26 cellular contexts compared by ENCODE assay signal in the genomic region with DNA sequence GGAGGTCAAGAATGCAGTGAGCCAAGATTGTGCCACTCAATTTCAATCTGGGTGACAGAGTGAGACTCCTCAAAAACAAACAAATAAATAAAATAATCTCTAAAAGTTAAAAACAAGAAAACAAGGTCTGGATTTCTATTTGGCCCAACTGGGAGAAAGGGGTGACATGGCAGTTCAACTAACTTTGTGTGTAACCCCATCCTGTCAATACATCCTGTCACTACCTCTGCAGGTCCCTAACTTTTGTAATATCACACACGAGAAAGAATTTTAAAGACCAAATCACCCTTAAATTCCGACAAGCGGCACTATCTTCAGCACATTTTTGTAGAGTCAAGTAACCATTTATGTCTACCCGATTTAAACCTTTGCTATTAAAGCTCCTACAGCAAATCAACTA. TPM values are rescaled to one million over a fixed set of nuclear protein-coding genes. Genes with fewer than 3 reads are reported as not detected.
DNase-seq lines count a peak whose midpoint lies in the region; ATAC-seq, FAIRE-seq and TF ChIP-seq lines count a peak whose summit lies in the region.
"Had no signal": no experiment of that assay in that cellular context is flagged by ENCODE, and none has a peak within 500 bp of the region (broad histone marks: within the 10 kb centered on the region; RNA-seq: fewer than 3 reads in every experiment).

No MANE protein-coding gene starts in this region.

- H3K27me3 Mint-ChIP-seq in activated CD8-positive, alpha-beta memory T cell treated with anti-CD3 and anti-CD28 coated beads, Interleukin-2, amount 10 ng/mL, durations not matched to agents 7 days and 5 days: no peaks in the 10 kb centered on the region
- H3K27me3 Mint-ChIP-seq in WTC11 (ENCODE audit: low read depth) (no peaks in the 10 kb centered on the region), memory B cell (no peaks in the 10 kb centered on the region)
- H3K27me3 Mint-ChIP-seq: activated CD4-positive, alpha-beta T cell treated with anti-CD3 and anti-CD28 coated beads for 36 hours; stimulated activated memory B cell treated with anti-CD40 and anti-IgM and Interleukin-4, amounts not matched to agents 10 μg/mL and 1 μg/mL and 100 μg/mL, for 72 hours had no signal

- peaks cover 30% of the 10 kb centered on the region for H3K36me3 Mint-ChIP-seq in activated CD8-positive, alpha-beta memory T cell treated with anti-CD3 and anti-CD28 coated beads, Interleukin-2, amount 10 ng/mL, durations not matched to agents 7 days and 5 days
- H3K36me3 Mint-ChIP-seq in WTC11 (peaks cover 36% of the 10 kb centered on the region), memory B cell (peaks cover 2% of the 10 kb centered on the region)

- H3K27me3 ChIP-seq in thymus (ENCODE audit: control insufficient read depth, insufficient read depth): no peaks in the 10 kb centered on the region
- no peaks in the 10 kb centered on the region for H3K27me3 ChIP-seq in small intestine (ENCODE audit: control insufficient read depth in 2 of 2, insufficient read depth in 2 of 2, low read length in 2 of 2)
- H3K27me3 ChIP-seq: thyroid gland had no signal

- POLR2A ChIA-PET in WTC11 (lab: Charles Lee): no interaction called here

- FAIRE-seq in small intestine (lab: Jason Lieb, UNC): no peak
- FAIRE-seq: A549, endometrium, GM12892, HepG2 had no signal

- peak; percentile 55 for ATAC-seq in activated CD8-positive, alpha-beta memory T cell treated with anti-CD3 and anti-CD28 coated beads, Interleukin-2, amount 10 ng/mL, durations not matched to agents 7 days and 5 days
- no peak for ATAC-seq in WTC11
- ATAC-seq in memory B cell (ENCODE audit: low read depth): no peak
- no peak for ATAC-seq in GM21447 (IDR thresholded peaks at IDR 0.05; ENCODE audit: unreplicated experiment)
- ATAC-seq: activated CD4-positive, alpha-beta T cell treated with anti-CD3 and anti-CD28 coated beads for 36 hours; HepG2; stimulated activated memory B cell treated with anti-CD40 and anti-IgM and Interleukin-4, amounts not matched to agents 10 μg/mL and 1 μg/mL and 100 μg/mL, for 72 hours had no signal

- H3K4me1 ChIP-seq in thymus (ENCODE audit: control insufficient read depth, insufficient read depth, low read length) (no peaks in the 10 kb centered on the region), small intestine (ENCODE audit: control insufficient read depth in 2 of 2, insufficient read depth in 1 of 2, low read depth in 1 of 2, low read length in 1 of 2) (peaks cover 0 to 3% of the 10 kb centered on the region in 2 donors)
- H3K4me1 ChIP-seq: prostate gland had no signal

- H3K9me3 ChIP-seq in thymus (ENCODE audit: control insufficient read depth) (no peaks in the 10 kb centered on the region), small intestine (ENCODE audit: control insufficient read depth, low read depth) (no peaks in the 10 kb centered on the region)
- H3K9me3 ChIP-seq: A549, prostate gland, thyroid gland had no signal

- H3K4me3 ChIP-seq in thymus (ENCODE audit: low read length) (no peak overlapping the region), small intestine (ENCODE audit: low read depth in 1 of 2, low read length in 2 of 2) (no peak overlapping the region)
- H3K4me3 ChIP-seq: A549, prostate gland, thyroid gland had no signal

- H3K9me3 Mint-ChIP-seq in activated CD8-positive, alpha-beta memory T cell treated with anti-CD3 and anti-CD28 coated beads, Interleukin-2, amount 10 ng/mL, durations not matched to agents 7 days and 5 days (ENCODE audit: low read depth): no peaks in the 10 kb centered on the region
- H3K9me3 Mint-ChIP-seq in WTC11 (no peaks in the 10 kb centered on the region), memory B cell (no peaks in the 10 kb centered on the region)
- H3K9me3 Mint-ChIP-seq: stimulated activated memory B cell treated with anti-CD40 and anti-IgM and Interleukin-4, amounts not matched to agents 10 μg/mL and 1 μg/mL and 100 μg/mL, for 72 hours had no signal

- H3K27ac ChIP-seq in thymus (ENCODE audit: low read depth): peak overlapping the region; percentile 31
- no peak overlapping the region for H3K27ac ChIP-seq in small intestine (ENCODE audit: low read depth in 1 of 2, low read length in 1 of 2)
- H3K27ac ChIP-seq: A549 had no signal

- H3K4me1 Mint-ChIP-seq in activated CD8-positive, alpha-beta memory T cell treated with anti-CD3 and anti-CD28 coated beads, Interleukin-2, amount 10 ng/mL, durations not matched to agents 7 days and 5 days: peaks cover 30% of the 10 kb centered on the region
- peaks cover 30% of the 10 kb centered on the region for H3K4me1 Mint-ChIP-seq in WTC11
- H3K4me1 Mint-ChIP-seq in memory B cell: peaks cover 4% of the 10 kb centered on the region

- no peak for DNase-seq in activated CD8-positive, alpha-beta memory T cell treated with anti-CD3 and anti-CD28 coated beads, Interleukin-2, amount 10 ng/mL, durations not matched to agents 7 days and 5 days
- DNase-seq in activated CD8-positive, alpha-beta memory T cell treated with anti-CD3 and anti-CD28 coated beads, Interleukin-2, amount 50 U/mL, for 4 hours: no peak
- no peak for DNase-seq in WTC11 (ENCODE audit: low spot score)
- no peak for DNase-seq in memory B cell (ENCODE audit: low spot score in 2 of 2)
- DNase-seq in DMS153 (lab: John Stamatoyannopoulos, UW): no peak
- DNase-seq in small intestine: no peak
- DNase-seq: activated CD4-positive, alpha-beta T cell treated with anti-CD3 and anti-CD28 coated beads for 36 hours; activated effector memory CD4-positive, alpha-beta T cell treated with anti-CD3 and anti-CD28 coated beads, Interleukin-2, amount 50 U/mL, for 16 hours; Calu3; head of caudate nucleus; NCI-H1092; NCI-H1930; NCI-H345; NCI-H82; OCI-M1; Right ventricle myocardium superior; stimulated activated CD4-positive, alpha-beta T cell treated with anti-CD3 and anti-CD28 coated beads, Interleukin-2, amount 100 ng/mL, for 24 hours; thyroid gland had no signal

- CTCF ChIA-PET in activated CD8-positive, alpha-beta memory T cell treated with anti-CD3 and anti-CD28 coated beads, Interleukin-2, amount 10 ng/mL, durations not matched to agents 7 days and 5 days (lab: Charles Lee): interaction anchor here (0.5 to 0.6 kb wide), 2 partner anchors 19 to 552 kb away, joined by 3 read pairs; no protein-coding TSS in a partner anchor
- CTCF ChIA-PET in WTC11 (lab: Charles Lee): no interaction called here

- H3K4me3 Mint-ChIP-seq in activated CD8-positive, alpha-beta memory T cell treated with anti-CD3 and anti-CD28 coated beads, Interleukin-2, amount 10 ng/mL, durations not matched to agents 7 days and 5 days: no peak overlapping the region
- H3K4me3 Mint-ChIP-seq in WTC11: no peak overlapping the region
- no peak overlapping the region for H3K4me3 Mint-ChIP-seq in memory B cell
- H3K4me3 Mint-ChIP-seq: activated CD4-positive, alpha-beta T cell treated with anti-CD3 and anti-CD28 coated beads for 36 hours; stimulated activated memory B cell treated with anti-CD40 and anti-IgM and Interleukin-4, amounts not matched to agents 10 μg/mL and 1 μg/mL and 100 μg/mL, for 72 hours had no signal

- no peak for TF ChIP-seq CTCF in WTC11 (IDR thresholded peaks at IDR 0.05)

- H3K36me3 ChIP-seq in thymus (ENCODE audit: control insufficient read depth, insufficient read depth) (peaks cover 14% of the 10 kb centered on the region), small intestine (ENCODE audit: control insufficient read depth in 2 of 2, insufficient read depth in 2 of 2, low read length in 2 of 2) (peaks cover 0 to 2% of the 10 kb centered on the region in 2 donors)
- H3K36me3 ChIP-seq: prostate gland had no signal

- peak overlapping the region; percentile 63 for H3K27ac Mint-ChIP-seq in activated CD8-positive, alpha-beta memory T cell treated with anti-CD3 and anti-CD28 coated beads, Interleukin-2, amount 10 ng/mL, durations not matched to agents 7 days and 5 days
- peak overlapping the region; percentile 45; the same call in 1 of the 2 replicates for H3K27ac Mint-ChIP-seq in WTC11
- H3K27ac Mint-ChIP-seq in memory B cell: peak overlapping the region; percentile 35
- H3K27ac Mint-ChIP-seq: activated CD4-positive, alpha-beta T cell treated with anti-CD3 and anti-CD28 coated beads for 36 hours; stimulated activated memory B cell treated with anti-CD40 and anti-IgM and Interleukin-4, amounts not matched to agents 10 μg/mL and 1 μg/mL and 100 μg/mL, for 72 hours had no signal

- 97% methylated on average over 4 of the region's 4 CpGs for WGBS in thymus
- 87 to 91% (median 90%) methylated on average over 4 of the region's 4 CpGs for whole genome bisulfite sequencing in small intestine, 3 donors

TF ChIP-seq in WTC11, 78 proteins besides CTCF, POLR2A, EP300 and RAD21 (continues in another document):
- TF ChIP-seq SMAD3 (CRISPR knock-in tag; IDR thresholded peaks at IDR 0.05; ENCODE audit: borderline replicate concordance) (no peak), OVOL2 (CRISPR knock-in tag; IDR thresholded peaks at IDR 0.05; ENCODE audit: borderline replicate concordance) (no peak), CDX4 (CRISPR knock-in tag; IDR thresholded peaks at IDR 0.05; ENCODE audit: borderline replicate concordance) (no peak), ZNF423 (CRISPR knock-in tag; IDR thresholded peaks at IDR 0.05) (no peak), EMX1 (CRISPR knock-in tag; IDR thresholded peaks at IDR 0.05) (no peak), MAX (CRISPR knock-in tag; IDR thresholded peaks at IDR 0.05) (no peak)

RNA-seq across cellular contexts. Expression of gene SLTM, which starts 10.2 kb away (rescaled TPM):
- 100 to 1,000 TPM; 128 to 132 TPM for total RNA-seq in activated CD8-positive, alpha-beta memory T cell treated with anti-CD3 and anti-CD28 coated beads, Interleukin-2, amount 10 ng/mL, durations not matched to agents 7 days and 5 days
- 106 to 126 TPM (median 107 TPM) in 3 replicates for total RNA-seq in WTC11 (2021)
- 104 TPM for polyA plus RNA-seq in thymus
- 10 to 100 TPM; 52.1 to 63.7 (median 57.0) TPM for polyA plus RNA-seq in small intestine
